Comparison of ENCODE assay signal across 11 cellular contexts in the genomic region with DNA sequence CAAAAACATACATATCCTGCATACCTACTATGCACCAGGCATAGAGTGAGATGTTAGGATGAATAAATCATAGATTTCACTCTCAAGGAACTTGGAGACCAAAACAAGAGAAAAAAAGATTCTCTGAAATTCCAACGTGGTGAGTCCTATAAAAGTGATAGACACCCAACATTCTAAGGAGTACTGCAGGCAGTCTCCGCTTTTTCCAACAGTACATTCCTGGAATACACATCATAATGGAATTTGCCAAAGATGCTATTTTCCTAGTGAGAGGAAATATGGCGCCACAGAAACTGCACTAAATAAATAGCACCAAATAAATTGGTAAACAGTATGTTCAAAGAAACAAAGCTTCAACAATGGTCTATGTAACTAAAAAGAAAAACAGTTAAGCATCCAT. TPM values are rescaled to one million over a fixed set of nuclear protein-coding genes. Genes with fewer than 3 reads are reported as not detected.
A peak's percentile ranks its signal among the peaks of the same experiment; 100 is the strongest.
DNase-seq lines count a peak whose midpoint lies in the region; ATAC-seq, FAIRE-seq and TF ChIP-seq lines count a peak whose summit lies in the region.
"Had no signal": no experiment of that assay in that cellular context is flagged by ENCODE, and none has a peak within 500 bp of the region (broad histone marks: within the 10 kb centered on the region; RNA-seq: fewer than 3 reads in every experiment).

No MANE protein-coding gene starts in this region.

- POLR2A ChIA-PET in BJ (lab: Charles Lee), result interaction anchor here (0.5 kb wide), 1 partner anchor 51 kb away, joined by 4 read pairs; no protein-coding TSS in a partner anchor

- no peak overlapping the region for H3K4me3 ChIP-seq in BJ (ENCODE audit: low read depth, low read length)
- H3K4me3 ChIP-seq in keratinocyte (ENCODE audit: control insufficient read depth in 2 of 3, extremely low read depth in 1 of 3, insufficient read depth in 2 of 3, low read depth in 1 of 3, low read length in 3 of 3), result no peak overlapping the region
- H3K4me3 ChIP-seq in psoas muscle, result no peak overlapping the region

- H3K27me3 ChIP-seq in BJ (ENCODE audit: control insufficient read depth, insufficient read depth, low read length) (no peaks in the 10 kb centered on the region), keratinocyte (ENCODE audit: control insufficient read depth, extremely low read depth, insufficient read depth, low read length) (no peaks in the 10 kb centered on the region), psoas muscle (ENCODE audit: insufficient read depth in 3 of 3, low read length in 2 of 3) (no peaks in the 10 kb centered on the region)

- ATAC-seq in HG03460 (IDR thresholded peaks at IDR 0.05; ENCODE audit: unreplicated experiment) (no peak), psoas muscle (no peak)

- H3K9me3 ChIP-seq in keratinocyte (ENCODE audit: control insufficient read depth, low read depth, low read length) (no peaks in the 10 kb centered on the region), psoas muscle (no peaks in the 10 kb centered on the region)

- dilution Hi-C loops in keratinocyte (cut with MboI; ENCODE audit: extremely low pct_ligation_motif_present, low sequenced_read_pairs), result no loop called here

- H3K27ac ChIP-seq in keratinocyte (ENCODE audit: control insufficient read depth, insufficient read depth, low read length) (no peak overlapping the region), psoas muscle (no peak overlapping the region)

- intact Hi-C loops in psoas muscle (cut with DNase I), result no loop called here

- TF ChIP-seq CTCF in BJ (IDR thresholded peaks at IDR 0.05; ENCODE audit: insufficient read depth, low read depth, low read length) (no peak), keratinocyte (optimal IDR thresholded peaks at IDR 0.05 in 1 of 3, IDR thresholded peaks at IDR 0.05 in 1 of 3, conservative IDR thresholded peaks at IDR 0.05 in 1 of 3; ENCODE audit: extremely low read depth in 1 of 3, insufficient read depth in 2 of 3, low read length in 3 of 3) (no peak), psoas muscle (IDR thresholded peaks at IDR 0.05) (no peak)

- H3K79me2 ChIP-seq in keratinocyte (ENCODE audit: control insufficient read depth, insufficient read depth, low read length), result peaks cover 76% of the 10 kb centered on the region

- CTCF ChIA-PET in BJ (lab: Yijun Ruan, JAX), result interaction anchor here (1.7 kb wide), 1 partner anchor 56 kb away, joined by 11 read pairs; no protein-coding TSS in a partner anchor

- H3K36me3 ChIP-seq in BJ (ENCODE audit: control insufficient read depth, insufficient read depth, low read length) (no peaks in the 10 kb centered on the region; the same call in 1 of the 2 replicates), keratinocyte (ENCODE audit: control insufficient read depth in 2 of 2, extremely low read depth in 1 of 2, insufficient read depth in 2 of 2, low read length in 2 of 2) (peaks cover 0 to 14% of the 10 kb centered on the region in 2 experiments), psoas muscle (ENCODE audit: insufficient read depth in 1 of 2, low read depth in 1 of 2) (peaks cover 0 to 19% of the 10 kb centered on the region in 2 donors)

- peaks cover 26% of the 10 kb centered on the region for H3K4me1 ChIP-seq in keratinocyte (ENCODE audit: control insufficient read depth, extremely low read depth, insufficient read depth, low read length)
- H3K4me1 ChIP-seq in psoas muscle, result peaks cover 8% of the 10 kb centered on the region

- peak; percentile 32 for FAIRE-seq in keratinocyte (lab: Jason Lieb, UNC)

- H3K9me1 ChIP-seq in keratinocyte (ENCODE audit: control insufficient read depth, extremely low read depth, insufficient read depth, low read length), result no peaks in the 10 kb centered on the region

- H2AFZ ChIP-seq in keratinocyte (ENCODE audit: control insufficient read depth, low read length), result no peak overlapping the region

- 61 to 67% (median 63%) methylated on average over 3 of the region's 3 CpGs for WGBS in psoas muscle, 3 donors

- H3K9ac ChIP-seq in keratinocyte (ENCODE audit: control insufficient read depth, extremely low read depth, insufficient read depth, low read length), result no peak overlapping the region

- no peaks in the 10 kb centered on the region for H4K20me1 ChIP-seq in keratinocyte (ENCODE audit: control insufficient read depth, extremely low read depth, insufficient read depth, low read length)

- DNase-seq in BJ (ENCODE audit: low read depth) (peak; percentile 43), HT1080 (ENCODE audit: low read depth) (peak; percentile 75), amniotic epithelial cell (ENCODE audit: low read depth) (peak; percentile 84), keratinocyte (ENCODE audit: low read depth, low spot score) (no peak), HPDE6-E6E7 (ENCODE audit: extremely low spot score) (no peak), SHP77 (lab: John Stamatoyannopoulos, UW) (no peak), psoas muscle (no peak)
- DNase-seq: caudate nucleus, H9, NCI-H1694 had no signal

- H3K4me2 ChIP-seq in keratinocyte (ENCODE audit: control insufficient read depth, extremely low read depth, insufficient read depth, low read depth, low read length), result peak overlapping the region; percentile 30

RNA-seq across cellular contexts. Expression of gene TMEM123, which starts 6.0 kb away (rescaled TPM):
- polyA plus RNA-seq in BJ (2011; rRNA removed) (200 and 330 TPM in 2 replicates), keratinocyte (230 to 408 TPM (median 307 TPM) in 3 replicates), psoas muscle (10 to 100 TPM; 10.8 to 13.1 (median 12.6) TPM)
- polyA minus RNA-seq in BJ (2011; rRNA and poly(A)+ RNA removed), result 69.1 and 70.9 TPM in 2 replicates
- 107 and 166 TPM in 2 replicates for total RNA-seq in HT1080 (2014; rRNA removed; shearing (Covaris generic))
- polyA plus RNA-seq in HT1080 (2015; cell fraction: cytosol; rRNA removed), result 185 and 223 TPM in 2 replicates
- polyA plus RNA-seq in HT1080 (2015; cell fraction: nucleus; rRNA removed), result 76.6 and 85.0 TPM in 2 replicates
- polyA plus RNA-seq in keratinocyte (2011; ENCODE audit: low read depth), result 109 TPM
- 130 and 276 TPM in 2 replicates for polyA plus RNA-seq in keratinocyte (2011; cell fraction: cytosol; rRNA removed)
- 82.0 and 118 TPM in 2 replicates for polyA plus RNA-seq in keratinocyte (2011; cell fraction: nucleus; rRNA removed)
- 115 and 151 TPM in 2 replicates for polyA plus RNA-seq in keratinocyte (2012; ENCODE audit: low replicate concordance)
- polyA minus RNA-seq in keratinocyte, result 37.8 to 390 TPM (median 152 TPM) in 3 replicates
- 190 TPM for polyA minus RNA-seq in keratinocyte (2011; cell fraction: cytosol; rRNA and poly(A)+ RNA removed)
- polyA minus RNA-seq in keratinocyte (2011; cell fraction: nucleus; rRNA and poly(A)+ RNA removed), result 111 and 182 TPM in 2 replicates
- total RNA-seq in psoas muscle, result 10 to 100 TPM; 16.9 to 42.6 (median 34.3) TPM

Comparison
In these comparisons a context has a peak if more than half of its experiments do, and no peak if none do; other contexts are left out.
1. DNase-seq: peak in BJ (single experiment), HT1080 (single experiment) and amniotic epithelial cell (single experiment); none in keratinocyte (single experiment), HPDE6-E6E7 (single experiment), SHP77 (0 of 2) and psoas muscle (0 of 2).
2. RNA of gene TMEM123, which starts 6.0 kb away (polyA plus RNA-seq): 82.0 to 408 TPM in keratinocyte and 200 to 330 TPM in BJ; 10.8 to 13.1 TPM in psoas muscle; every median in the first group is over 4 times any median in the second.